Comparison of ENCODE assay signal across 26 cellular contexts in genomic region chr12:69905801-69906200, GRCh38.
"Had no signal": no experiment of that assay in that cellular context is flagged by ENCODE, and none has a peak within 500 bp of the region (broad histone marks: within the 10 kb centered on the region; RNA-seq: fewer than 3 reads in every experiment).

No MANE protein-coding gene starts in this region.

- H3K9me3 ChIP-seq: left ventricle myocardium inferior, mucosa of descending colon, neutrophil, psoas muscle, right lobe of liver, spleen, tibial artery, upper lobe of left lung, uterus had no signal

- H3K4me3 Mint-ChIP-seq: endodermal cell; stimulated activated memory B cell treated with anti-CD40 and anti-IgM and Interleukin-4, amounts not matched to agents 10 μg/mL and 1 μg/mL and 100 μg/mL, for 72 hours; stimulated activated naive CD8-positive, alpha-beta T cell treated with anti-CD3 and anti-CD28 coated beads, Interleukin-15, Interleukin-2, amounts not matched to agents 100 ng/mL and 50 ng/mL, for 24 hours had no signal

- DNase-seq: dermis blood vessel endothelial cell; endodermal cell; erythroblast; foreskin keratinocyte; head of caudate nucleus; kidney; left cardiac atrium; left ventricle myocardium inferior; mucosa of descending colon; psoas muscle; retina; right lobe of liver; spleen; stimulated activated CD4-positive, alpha-beta T cell treated with anti-CD3 and anti-CD28 coated beads, Interleukin-15, amount 100 ng/mL, for 24 hours; stimulated activated CD4-positive, alpha-beta T cell treated with anti-CD3 and anti-CD28 coated beads, Interleukin-1b, Interleukin-23, amount 100 ng/mL, for 48 hours; stimulated activated CD4-positive, alpha-beta T cell treated with anti-CD3 and anti-CD28 coated beads, Interleukin-4, amount 100 ng/mL, for 24 hours; tibial artery; upper lobe of left lung; uterus had no signal

- H3K27ac Mint-ChIP-seq: endodermal cell; stimulated activated memory B cell treated with anti-CD40 and anti-IgM and Interleukin-4, amounts not matched to agents 10 μg/mL and 1 μg/mL and 100 μg/mL, for 72 hours; stimulated activated naive CD8-positive, alpha-beta T cell treated with anti-CD3 and anti-CD28 coated beads, Interleukin-15, Interleukin-2, amounts not matched to agents 100 ng/mL and 50 ng/mL, for 24 hours had no signal

- H2AFZ ChIP-seq: hepatocyte had no signal

- H3K36me3 ChIP-seq: left ventricle myocardium inferior, neutrophil, right lobe of liver, spleen, tibial artery, upper lobe of left lung, uterus had no signal

- H3K27me3 Mint-ChIP-seq: stimulated activated memory B cell treated with anti-CD40 and anti-IgM and Interleukin-4, amounts not matched to agents 10 μg/mL and 1 μg/mL and 100 μg/mL, for 72 hours; stimulated activated naive CD8-positive, alpha-beta T cell treated with anti-CD3 and anti-CD28 coated beads, Interleukin-15, Interleukin-2, amounts not matched to agents 100 ng/mL and 50 ng/mL, for 24 hours had no signal

- H3K36me3 Mint-ChIP-seq: naive thymus-derived CD8-positive, alpha-beta T cell; stimulated activated memory B cell treated with anti-CD40 and anti-IgM and Interleukin-4, amounts not matched to agents 10 μg/mL and 1 μg/mL and 100 μg/mL, for 72 hours had no signal

- H3K4me3 ChIP-seq: hepatocyte, left ventricle myocardium inferior, lung, mucosa of descending colon, psoas muscle, right lobe of liver, spleen, tibial artery, upper lobe of left lung, uterus had no signal

- H3K9me3 Mint-ChIP-seq: endodermal cell; naive thymus-derived CD8-positive, alpha-beta T cell; stimulated activated memory B cell treated with anti-CD40 and anti-IgM and Interleukin-4, amounts not matched to agents 10 μg/mL and 1 μg/mL and 100 μg/mL, for 72 hours; stimulated activated naive CD8-positive, alpha-beta T cell treated with anti-CD3 and anti-CD28 coated beads, Interleukin-15, Interleukin-2, amounts not matched to agents 100 ng/mL and 50 ng/mL, for 24 hours had no signal

- H3K4me1 ChIP-seq: right lobe of liver, uterus had no signal

- H3K27me3 ChIP-seq: foreskin keratinocyte, hepatocyte, neutrophil, right lobe of liver, spleen, tibial artery, upper lobe of left lung, uterus had no signal

- H3K79me2 ChIP-seq: hepatocyte had no signal

- H3K4me2 ChIP-seq: hepatocyte had no signal

- H3K27ac ChIP-seq: foreskin keratinocyte, hepatocyte, neutrophil, psoas muscle, right lobe of liver, spleen, upper lobe of left lung, uterus had no signal

- FAIRE-seq: endothelial cell of umbilical vein, kidney had no signal
